ENCODE assay signal across 24 cellular contexts in the genomic region with DNA sequence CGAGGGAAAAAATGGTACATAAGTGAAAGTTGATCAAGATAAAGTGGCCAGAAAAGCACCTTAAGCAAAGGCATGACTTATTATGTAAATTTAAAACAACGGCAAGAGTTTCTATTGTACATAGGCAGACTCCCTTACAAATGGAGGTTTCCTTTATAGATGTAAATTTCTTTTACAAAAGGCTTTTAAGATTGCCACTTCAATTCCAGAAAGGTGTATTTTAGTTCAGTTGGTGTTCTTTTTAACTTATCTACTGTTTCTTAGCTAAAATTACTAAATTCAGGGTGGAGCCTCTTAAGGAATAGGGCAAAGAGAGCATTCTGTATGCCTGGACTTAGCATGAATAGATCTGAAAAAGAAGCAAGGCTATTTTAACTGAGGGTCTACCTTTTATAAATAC. TPM values are rescaled to one million over a fixed set of nuclear protein-coding genes. Genes with fewer than 3 reads are reported as not detected.
DNase-seq lines count a peak whose midpoint lies in the region; ATAC-seq, FAIRE-seq and TF ChIP-seq lines count a peak whose summit lies in the region.
"Had no signal": no experiment of that assay in that cellular context is flagged by ENCODE, and none has a peak within 500 bp of the region (broad histone marks: within the 10 kb centered on the region; RNA-seq: fewer than 3 reads in every experiment).

No MANE protein-coding gene starts in this region.

- TF ChIP-seq POLR2A in K562 (conservative IDR thresholded peaks at IDR 0.05), result no peak

- CTCF ChIA-PET in K562 (lab: Yijun Ruan, JAX; ENCODE audit: low intra/inter-chr PET ratio), result no interaction called here

- H2AFZ ChIP-seq in Karpas-422 (ENCODE audit: low read length), result peak overlapping the region; percentile 79
- H2AFZ ChIP-seq in K562 (ENCODE audit: low read depth, low read length), result no peak overlapping the region

- no peaks in the 10 kb centered on the region for H3K79me2 ChIP-seq in Karpas-422 (ENCODE audit: low read length)
- H3K79me2 ChIP-seq in K562 (ENCODE audit: control insufficient read depth, insufficient read depth, low read length), result no peaks in the 10 kb centered on the region

- H3K4me2 ChIP-seq in Karpas-422 (ENCODE audit: low read depth, low read length, poor library complexity, severe bottlenecking) (peak overlapping the region; percentile 51), K562 (ENCODE audit: insufficient read depth, low read length) (no peak overlapping the region)
- H3K4me2 ChIP-seq: BLaER1 had no signal

- H3K4me1 ChIP-seq in Karpas-422 (ENCODE audit: low read length), result peaks cover 24% of the 10 kb centered on the region
- H3K4me1 ChIP-seq in K562 (replicated peaks in 1 of 2; ENCODE audit: control insufficient read depth in 2 of 2, insufficient read depth in 2 of 2, low read length in 2 of 2), result no peaks in the 10 kb centered on the region
- no peaks in the 10 kb centered on the region for H3K4me1 ChIP-seq in right atrium auricular region
- H3K4me1 ChIP-seq: BE2C had no signal

- POLR2A ChIA-PET in K562 (lab: Yijun Ruan, JAX), result interaction anchor here (0.6 to 5.5 kb wide), 14 partner anchors 9 to 296 kb away, joined by 3 to 42 read pairs (median 5); a partner anchor contains a TSS

- H3K27ac ChIP-seq in Karpas-422 (ENCODE audit: low read length), result peak overlapping the region; percentile 77
- no peak overlapping the region for H3K27ac ChIP-seq in K562 (ENCODE audit: extremely low read depth, low read depth, low read length)
- H3K27ac ChIP-seq in right atrium auricular region, result no peak overlapping the region
- H3K27ac ChIP-seq: BLaER1 had no signal

- H3K9ac ChIP-seq in Karpas-422 (ENCODE audit: low read length), result no peak overlapping the region; the same call in 1 of the 2 replicates
- H3K9ac ChIP-seq in K562 (ENCODE audit: insufficient read depth in 1 of 2, low read depth in 2 of 2, low read length in 2 of 2), result no peak overlapping the region
- H3K9ac ChIP-seq: BLaER1 had no signal

- H4K20me1 ChIP-seq in Karpas-422 (ENCODE audit: insufficient read depth, low read depth, low read length) (no peaks in the 10 kb centered on the region), K562 (replicated peaks; ENCODE audit: control insufficient read depth, insufficient read depth, low read length) (no peaks in the 10 kb centered on the region)
- H4K20me1 ChIP-seq: BLaER1 had no signal

- ATAC-seq in K562, result no peak
- no peak for ATAC-seq in HG03159 (IDR thresholded peaks at IDR 0.05; ENCODE audit: unreplicated experiment)
- no peak for ATAC-seq in HG03565 (IDR thresholded peaks at IDR 0.05; ENCODE audit: unreplicated experiment)
- ATAC-seq: GM12878 had no signal

- no peaks in the 10 kb centered on the region for H3K36me3 ChIP-seq in Karpas-422 (ENCODE audit: insufficient read depth, low read length)
- H3K36me3 ChIP-seq in K562 (ENCODE audit: control insufficient read depth, insufficient read depth, low read length), result no peaks in the 10 kb centered on the region
- H3K36me3 ChIP-seq in right atrium auricular region, result no peaks in the 10 kb centered on the region
- H3K36me3 ChIP-seq: BE2C had no signal

- in situ Hi-C loops in K562 (cut with MboI), result no loop called here

- intact Hi-C loops in K562 (cut with micrococcal nuclease), result no loop called here

- H3K9me1 ChIP-seq in K562 (ENCODE audit: control insufficient read depth, insufficient read depth, low read length), result no peaks in the 10 kb centered on the region

- FAIRE-seq in K562 (lab: Jason Lieb, UNC), result no peak
- FAIRE-seq: A204.1, GM12878, GM12892, GM18507 had no signal

- H3K27me3 ChIP-seq in Karpas-422 (ENCODE audit: low read length) (no peaks in the 10 kb centered on the region), K562 (ENCODE audit: control insufficient read depth in 2 of 2, insufficient read depth in 2 of 2, low read length in 2 of 2) (peaks cover 0 to 6% of the 10 kb centered on the region in 2 experiments; a peak in 1 of 5 replicates), right atrium auricular region (no peaks in the 10 kb centered on the region)
- H3K27me3 ChIP-seq: BLaER1 had no signal

- TF ChIP-seq CTCF in K562 (IDR thresholded peaks at IDR 0.05 in 2 of 3, conservative IDR thresholded peaks at IDR 0.05 in 1 of 3; ENCODE audit: insufficient read depth in 2 of 3, low read depth in 1 of 3, low read length in 3 of 3) (no peak), right atrium auricular region (IDR thresholded peaks at IDR 0.05) (no peak)

- H3K4me3 ChIP-seq in Karpas-422 (ENCODE audit: low read length), result peak overlapping the region; percentile 19; the same call in 1 of the 2 replicates
- no peak overlapping the region for H3K4me3 ChIP-seq in K562
- H3K4me3 ChIP-seq in right atrium auricular region, result no peak overlapping the region
- H3K4me3 ChIP-seq: BLaER1, GM12878 had no signal

- no peaks in the 10 kb centered on the region for H3K9me2 ChIP-seq in Karpas-422 (replicated peaks; ENCODE audit: insufficient read depth, low read length)

- DNase-seq in Karpas-422 (peak; percentile 48), K562 (ENCODE audit: extremely low read depth in 1 of 4, low spot score in 3 of 4) (no peak), right atrium auricular region (ENCODE audit: low spot score) (no peak)
- DNase-seq: 8988T; ACHN; BE2C; C1 segment of cervical spinal cord; CD4-positive, alpha-beta memory T cell; CD4-positive, CD25-positive, alpha-beta regulatory T cell; CD8-positive, alpha-beta memory T cell; COR-L47; DMS 273 treated with DMSO at 0.1 percent for 48 hours; DMS153; DMS79; DND-41; EL; GDM1 had no signal

- under 1% methylated on average over 2 of the region's 2 CpGs for WGBS in K562 (ENCODE audit: insufficient coverage, low coverage, missing lambda C conversion rate)

- TF ChIP-seq RAD21 in K562 (CRISPR knock-in tag; conservative IDR thresholded peaks at IDR 0.05 in 1 of 2, IDR thresholded peaks at IDR 0.05 in 1 of 2), result no peak

- no TSS peak for BruUV-seq in K562 (replicated peaks; lab: Mats Ljungman, UMichigan)

- no peak for TF ChIP-seq EP300 in K562 (IDR thresholded peaks at IDR 0.05; ENCODE audit: low read length)

- H3K9me3 ChIP-seq in Karpas-422 (ENCODE audit: low read length) (no peaks in the 10 kb centered on the region), K562 (replicated peaks; ENCODE audit: control insufficient read depth, insufficient read depth, low read depth, low read length) (peaks cover 4% of the 10 kb centered on the region; the same call in 1 of the 2 replicates), right atrium auricular region (peaks cover 0 to 14% of the 10 kb centered on the region in 2 donors)
- H3K9me3 ChIP-seq: BE2C had no signal

TF ChIP-seq in K562, 482 proteins besides CTCF, POLR2A, EP300 and RAD21 (continues in another document):
- TF ChIP-seq, protein P1, sequence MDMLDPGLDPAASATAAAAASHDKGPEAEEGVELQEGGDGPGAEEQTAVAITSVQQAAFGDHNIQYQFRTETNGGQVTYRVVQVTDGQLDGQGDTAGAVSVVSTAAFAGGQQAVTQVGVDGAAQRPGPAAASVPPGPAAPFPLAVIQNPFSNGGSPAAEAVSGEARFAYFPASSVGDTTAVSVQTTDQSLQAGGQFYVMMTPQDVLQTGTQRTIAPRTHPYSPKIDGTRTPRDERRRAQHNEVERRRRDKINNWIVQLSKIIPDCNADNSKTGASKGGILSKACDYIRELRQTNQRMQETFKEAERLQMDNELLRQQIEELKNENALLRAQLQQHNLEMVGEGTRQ (CRISPR knock-in tag; IDR thresholded peaks at IDR 0.05), result no peak

RNA-seq across cellular contexts. Expression of a gene that starts 24.9 kb away (rescaled TPM):
- total RNA-seq in Karpas-422 (2014; rRNA removed; shearing (Covaris generic); ENCODE audit: low replicate concordance), result 33.0 and 33.8 TPM in 2 replicates
- 0.79 and 1.2 TPM in 2 replicates for total RNA-seq in K562 (2011; cell fraction: chromatin; rRNA removed; ENCODE audit: low replicate concordance)
- 0.50 and 0.79 TPM in 2 replicates for total RNA-seq in K562 (2011; cell fraction: nucleolus; rRNA removed)
- 0.29 and 0.46 TPM in 2 replicates for total RNA-seq in K562 (2011; cell fraction: nucleoplasm; rRNA removed)
- total RNA-seq in K562 (2014; rRNA removed), result 0.14 and 0.24 TPM in 2 replicates
- 0.04 and 0.10 TPM in 2 replicates for total RNA-seq in K562 (2014; rRNA removed; fragmentation: Illumina TruSeq; extraction: Trizol)
- total RNA-seq in K562 (2015; rRNA removed; fragmentation: Illumina TruSeq; extraction: Trizol), result 0.04 and 0.11 TPM in 2 replicates
- 0.22 and 0.74 TPM in 2 replicates for total RNA-seq in K562 (2021)
- 0.13 and 0.22 TPM in 2 replicates for polyA plus RNA-seq in K562 (2011; rRNA removed)
- polyA plus RNA-seq in K562 (2011; cell fraction: cytosol; rRNA removed), result 0.15 and 0.31 TPM in 2 replicates
- 0.35 and 0.60 TPM in 2 replicates for polyA plus RNA-seq in K562 (2011; cell fraction: nucleus; rRNA removed)
- polyA plus RNA-seq in K562 (2012), result 0.14 and 0.26 TPM in 2 replicates
- polyA plus RNA-seq in K562 (2014; fragmentation: Illumina TruSeq; extraction: Trizol), result 0.12 and 0.13 TPM in 2 replicates
- not detected for polyA plus RNA-seq in K562 (2014; fragmentation: Nextera tagmentation; extraction: Ambion mirVana)
- 0.18 TPM in 1 of 2 replicates, not detected in the other for polyA plus RNA-seq in K562 (2014; rRNA removed)
- 0.21 and 0.32 TPM in 2 replicates for polyA minus RNA-seq in K562 (2011; rRNA and poly(A)+ RNA removed)
- 0.57 TPM in 1 of 2 replicates, not detected in the other for polyA minus RNA-seq in K562 (2011; cell fraction: cytosol; rRNA and poly(A)+ RNA removed)
- polyA minus RNA-seq in K562 (2011; cell fraction: nucleus; rRNA and poly(A)+ RNA removed), result 0.40 and 0.67 TPM in 2 replicates
- 1 to 10 TPM; 1.9 to 3.2 TPM for total RNA-seq in right atrium auricular region
